15 cellular contexts compared by ENCODE assay signal in the genomic region with DNA sequence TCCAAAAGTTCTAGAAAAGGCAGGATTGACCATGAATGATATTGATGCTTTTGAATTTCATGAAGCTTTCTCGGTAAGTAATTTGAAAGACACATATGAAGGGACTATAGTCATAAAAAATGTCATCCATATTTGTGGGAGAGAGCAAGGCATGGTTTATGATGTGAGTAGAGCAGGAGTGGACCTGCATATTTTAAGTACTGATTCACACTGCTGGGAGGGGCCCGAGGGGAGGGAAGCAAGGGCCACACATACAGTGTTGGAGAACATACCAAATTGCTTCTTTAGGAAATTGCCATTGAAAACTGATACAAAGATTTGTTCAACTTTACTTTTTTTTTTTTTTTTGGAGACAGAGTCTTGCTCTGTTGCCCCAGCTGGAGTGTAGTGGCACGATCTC. TPM values are rescaled to one million over a fixed set of nuclear protein-coding genes. Genes with fewer than 3 reads are reported as not detected.
DNase-seq lines count a peak whose midpoint lies in the region; ATAC-seq and TF ChIP-seq lines count a peak whose summit lies in the region.
"Had no signal": no experiment of that assay in that cellular context is flagged by ENCODE, and none has a peak within 500 bp of the region (broad histone marks: within the 10 kb centered on the region; RNA-seq: fewer than 3 reads in every experiment).

No MANE protein-coding gene starts in this region.

- H3K27ac Mint-ChIP-seq in endodermal cell: no peak overlapping the region
- no peak overlapping the region for H3K27ac Mint-ChIP-seq in effector memory CD8-positive, alpha-beta T cell

- H3K9ac ChIP-seq in adipocyte (ENCODE audit: low read length): no peak overlapping the region
- H3K9ac ChIP-seq in endodermal cell (ENCODE audit: extremely low read depth, low read length, poor library complexity, severe bottlenecking): no peak overlapping the region

- H3K4me3 Mint-ChIP-seq in endodermal cell: no peak overlapping the region
- H3K4me3 Mint-ChIP-seq in effector memory CD8-positive, alpha-beta T cell: no peak overlapping the region
- H3K4me3 Mint-ChIP-seq: IgD-negative memory B cell; stimulated activated naive CD8-positive, alpha-beta T cell treated with anti-CD3 and anti-CD28 coated beads, Interleukin-15, amount 100 ng/mL, for 72 hours had no signal

- in situ Hi-C loops in ACHN (cut with HindIII; ENCODE audit: low pct_ligation_motif_present, low pct_unique_long_range_greater_than_20kb, low sequenced_read_pairs): no loop called here

- peaks cover 61% of the 10 kb centered on the region for H3K36me3 Mint-ChIP-seq in endodermal cell (ENCODE audit: low read depth)
- H3K36me3 Mint-ChIP-seq in effector memory CD8-positive, alpha-beta T cell (ENCODE audit: insufficient read depth): peaks cover 88% of the 10 kb centered on the region

- H3K4me1 Mint-ChIP-seq in endodermal cell: no peaks in the 10 kb centered on the region
- no peaks in the 10 kb centered on the region for H3K4me1 Mint-ChIP-seq in effector memory CD8-positive, alpha-beta T cell (ENCODE audit: low read depth in 2 of 2)
- H3K4me1 Mint-ChIP-seq: stimulated activated naive CD8-positive, alpha-beta T cell treated with anti-CD3 and anti-CD28 coated beads, Interleukin-15, amount 100 ng/mL, for 72 hours had no signal

- TF ChIP-seq CTCF in endodermal cell (conservative IDR thresholded peaks at IDR 0.05): no peak

- H3K27ac ChIP-seq in endodermal cell (ENCODE audit: low read depth, low read length): no peak overlapping the region
- H3K27ac ChIP-seq: heart left ventricle, uterus had no signal

- no peaks in the 10 kb centered on the region for H3K27me3 ChIP-seq in adipocyte (replicated peaks; ENCODE audit: control insufficient read depth, insufficient read depth, low read length)
- no peaks in the 10 kb centered on the region for H3K27me3 ChIP-seq in endodermal cell (ENCODE audit: control insufficient read depth, insufficient read depth, low read length, poor library complexity, severe bottlenecking)
- H3K27me3 ChIP-seq: heart left ventricle, uterus had no signal

- H3K9me3 ChIP-seq in adipocyte (ENCODE audit: control insufficient read depth, low read length): no peaks in the 10 kb centered on the region
- no peaks in the 10 kb centered on the region for H3K9me3 ChIP-seq in endodermal cell (ENCODE audit: control insufficient read depth, low read length)
- H3K9me3 ChIP-seq: heart left ventricle, uterus had no signal

- WGBS in endodermal cell (ENCODE audit: insufficient coverage in 1 of 2, insufficient read length in 1 of 2), 2 experiments: 98 to 100% methylated on average over 2 to 3 of the region's 3 CpGs

- no peaks in the 10 kb centered on the region for H3K9me3 Mint-ChIP-seq in endodermal cell
- no peaks in the 10 kb centered on the region for H3K9me3 Mint-ChIP-seq in effector memory CD8-positive, alpha-beta T cell
- H3K9me3 Mint-ChIP-seq: IgD-negative memory B cell; stimulated activated naive CD8-positive, alpha-beta T cell treated with anti-CD3 and anti-CD28 coated beads, Interleukin-15, amount 100 ng/mL, for 72 hours had no signal

- ATAC-seq in Right ventricle myocardium inferior (no peak), HG03354 (IDR thresholded peaks at IDR 0.05; ENCODE audit: poor library complexity, severe bottlenecking, unreplicated experiment) (no peak)
- ATAC-seq in effector memory CD8-positive, alpha-beta T cell (replicated peaks): no peak
- ATAC-seq: heart left ventricle; stimulated activated naive CD8-positive, alpha-beta T cell treated with anti-CD3 and anti-CD28 coated beads, Interleukin-15, amount 100 ng/mL, for 72 hours had no signal

- DNase-seq in ACHN (peak; percentile 34), HS-27A (ENCODE audit: low read depth) (peak; percentile 47), adipocyte (ENCODE audit: low read depth) (peak; percentile 29), iris pigment epithelial cell (ENCODE audit: low read depth) (peak; percentile 72), endodermal cell (no peak), Right ventricle myocardium inferior (ENCODE audit: missing footprints) (no peak)
- DNase-seq in effector memory CD8-positive, alpha-beta T cell: no peak
- DNase-seq: activated CD4-positive, alpha-beta T cell treated with anti-CD3 and anti-CD28 coated beads for 4 hours; cortex of kidney; heart left ventricle; NCI-H2081 treated with DMSO at 0.1 percent for 48 hours; stimulated activated naive CD8-positive, alpha-beta T cell treated with anti-CD3 and anti-CD28 coated beads, Interleukin-15, amount 100 ng/mL, for 72 hours; uterus had no signal

- H3K27me3 Mint-ChIP-seq in endodermal cell (ENCODE audit: insufficient read depth): no peaks in the 10 kb centered on the region
- no peaks in the 10 kb centered on the region for H3K27me3 Mint-ChIP-seq in effector memory CD8-positive, alpha-beta T cell
- H3K27me3 Mint-ChIP-seq: IgD-negative memory B cell; stimulated activated naive CD8-positive, alpha-beta T cell treated with anti-CD3 and anti-CD28 coated beads, Interleukin-15, amount 100 ng/mL, for 72 hours had no signal

- H3K4me3 ChIP-seq in adipocyte (ENCODE audit: low read length): no peak overlapping the region
- no peak overlapping the region for H3K4me3 ChIP-seq in endodermal cell (ENCODE audit: low read length)
- H3K4me3 ChIP-seq: heart left ventricle, uterus had no signal

- peaks cover 89% of the 10 kb centered on the region for H3K36me3 ChIP-seq in adipocyte (ENCODE audit: control insufficient read depth, insufficient read depth, low read length, severe bottlenecking)
- peaks cover 54% of the 10 kb centered on the region for H3K36me3 ChIP-seq in endodermal cell (ENCODE audit: control insufficient read depth, insufficient read depth, low read length)
- H3K36me3 ChIP-seq: uterus had no signal

- peaks cover under 1% of the 10 kb centered on the region for H3K4me1 ChIP-seq in adipocyte (ENCODE audit: control insufficient read depth, insufficient read depth, low read length)
- no peaks in the 10 kb centered on the region for H3K4me1 ChIP-seq in endodermal cell (ENCODE audit: control insufficient read depth, insufficient read depth, low read length)
- H3K4me1 ChIP-seq: heart left ventricle, uterus had no signal

- intact Hi-C loops in Right ventricle myocardium inferior (cut with DNase I): no loop called here

RNA-seq across cellular contexts. Expression of a gene that starts 39.4 kb away (rescaled TPM):
- total RNA-seq in endodermal cell: 10 to 100 TPM; 37.8 to 41.0 TPM
- polyA plus RNA-seq in endodermal cell (2013, experiment 1 of 2): 51.5 TPM
- 45.7 TPM for polyA plus RNA-seq in endodermal cell (2013, experiment 2 of 2)
- 1,782 TPM for total RNA-seq in Right ventricle myocardium inferior

RNA-seq across cellular contexts. Expression of a gene that starts 39.7 kb away (rescaled TPM):
- 10 to 100 TPM; 83.8 to 86.7 TPM for total RNA-seq in endodermal cell
- polyA plus RNA-seq in endodermal cell (2013, experiment 1 of 2): 107 TPM
- 93.5 TPM for polyA plus RNA-seq in endodermal cell (2013, experiment 2 of 2)
- total RNA-seq in Right ventricle myocardium inferior: 764 TPM

Comparison
In these comparisons a context has a peak if more than half of its experiments do, and no peak if none do; other contexts are left out.
1. DNase-seq: peak in ACHN (single experiment), HS-27A (single experiment), adipocyte (single experiment) and iris pigment epithelial cell (single experiment); none in endodermal cell (single experiment), Right ventricle myocardium inferior (single experiment) and effector memory CD8-positive, alpha-beta T cell (0 of 3).
2. RNA of a gene that starts 39.4 kb away (total RNA-seq): 1,782 TPM in Right ventricle myocardium inferior (single experiment); 37.8 to 41.0 TPM in endodermal cell; every median in the first group is over 10 times any median in the second.